1 cellular context compared by ENCODE assay signal in genomic region chr4:109207060-109207459, GRCh38.
TF ChIP-seq lines count a peak whose summit lies in the region.

No MANE protein-coding gene starts in this region.

TF ChIP-seq in HEK293, 187 proteins besides CTCF, POLR2A, EP300 and RAD21 (continued from another document and continues in another):
- TF ChIP-seq ATF2 (tag by site-specific recombination; IDR thresholded peaks at IDR 0.05; ENCODE audit: low read depth) (0 out of 2 replicates have a peak, but pooled peaks have one; percentile 14), GLIS1 (tag by site-specific recombination; IDR thresholded peaks at IDR 0.05) (peak; percentile 76), MZF1 (tag by site-specific recombination; IDR thresholded peaks at IDR 0.05; ENCODE audit: borderline replicate concordance) (peak; percentile 86), ZNF660 (tag by site-specific recombination; IDR thresholded peaks at IDR 0.05) (peak; percentile 88), ZNF449 (tag by site-specific recombination; IDR thresholded peaks at IDR 0.05) (peak; percentile 44; the same call in 1 of the 2 replicates), KLF17 (tag by site-specific recombination; IDR thresholded peaks at IDR 0.05) (peak; percentile 54; the same call in 1 of the 2 replicates), GFI1B (tag by site-specific recombination; IDR thresholded peaks at IDR 0.05) (peak; percentile 78; the same call in 1 of the 2 replicates), ZNF658 (tag by site-specific recombination; IDR thresholded peaks at IDR 0.05) (no peak), ZNF610 (tag by site-specific recombination; IDR thresholded peaks at IDR 0.05; ENCODE audit: borderline replicate concordance) (0 out of 2 replicates have a peak, but pooled peaks have one; percentile 51), SP7 (tag by site-specific recombination; IDR thresholded peaks at IDR 0.05) (peak; percentile 94), ELK4 (IDR thresholded peaks at IDR 0.05; ENCODE audit: borderline replicate concordance, low read depth, low read length) (no peak), ZNF664 (tag by site-specific recombination; IDR thresholded peaks at IDR 0.05) (0 out of 2 replicates have a peak, but pooled peaks have one; percentile 13), ZNF121 (tag by site-specific recombination; IDR thresholded peaks at IDR 0.05) (no peak), ZNF280C (tag by site-specific recombination; IDR thresholded peaks at IDR 0.05) (no peak), OVOL3 (tag by site-specific recombination; IDR thresholded peaks at IDR 0.05) (peak; percentile 61; the same call in 1 of the 2 replicates), ZNF560 (tag by site-specific recombination; IDR thresholded peaks at IDR 0.05; ENCODE audit: borderline replicate concordance) (no peak), ZSCAN30 (tag by site-specific recombination; IDR thresholded peaks at IDR 0.05) (peak; percentile 80; the same call in 1 of the 2 replicates), ZNF202 (tag by site-specific recombination; IDR thresholded peaks at IDR 0.05; ENCODE audit: borderline replicate concordance) (no peak), KLF10 (tag by site-specific recombination; IDR thresholded peaks at IDR 0.05) (peak; percentile 63; the same call in 1 of the 2 replicates), ZNF174 (tag by site-specific recombination; IDR thresholded peaks at IDR 0.05) (no peak), ZNF311 (tag by site-specific recombination; IDR thresholded peaks at IDR 0.05; ENCODE audit: borderline replicate concordance) (no peak), ZNF580 (tag by site-specific recombination; IDR thresholded peaks at IDR 0.05) (0 out of 2 replicates have a peak, but pooled peaks have one; percentile 65), ZNF133 (tag by site-specific recombination; IDR thresholded peaks at IDR 0.05) (no peak), BCL6B (tag by site-specific recombination; IDR thresholded peaks at IDR 0.05) (peak; percentile 48; the same call in 1 of the 2 replicates), HIC1 (tag by site-specific recombination; IDR thresholded peaks at IDR 0.05) (peak; percentile 87), INSM2 (tag by site-specific recombination; IDR thresholded peaks at IDR 0.05) (peak; percentile 77), ZIC2 (tag by site-specific recombination; IDR thresholded peaks at IDR 0.05) (peak; percentile 72), ZBTB1 (tag by site-specific recombination; IDR thresholded peaks at IDR 0.05) (no peak), ZNF398 (tag by site-specific recombination; IDR thresholded peaks at IDR 0.05) (peak; percentile 51), OSR2 (tag by site-specific recombination; IDR thresholded peaks at IDR 0.05) (peak; percentile 98), HOXC10 (CRISPR knock-in tag; IDR thresholded peaks at IDR 0.05) (no peak), PATZ1 (tag by site-specific recombination; IDR thresholded peaks at IDR 0.05) (peak; percentile 68), IKZF3 (tag by site-specific recombination; IDR thresholded peaks at IDR 0.05) (peak; percentile 91), ZNF624 (tag by site-specific recombination; IDR thresholded peaks at IDR 0.05) (no peak), ZNF639 (tag by site-specific recombination; IDR thresholded peaks at IDR 0.05) (peak; percentile 52; the same call in 1 of the 2 replicates), ZNF341 (tag by site-specific recombination; IDR thresholded peaks at IDR 0.05; ENCODE audit: low read depth) (peak; percentile 75), SP2 (tag by site-specific recombination; IDR thresholded peaks at IDR 0.05) (no peak)
